1 cellular context compared by ENCODE assay signal in the genomic region with DNA sequence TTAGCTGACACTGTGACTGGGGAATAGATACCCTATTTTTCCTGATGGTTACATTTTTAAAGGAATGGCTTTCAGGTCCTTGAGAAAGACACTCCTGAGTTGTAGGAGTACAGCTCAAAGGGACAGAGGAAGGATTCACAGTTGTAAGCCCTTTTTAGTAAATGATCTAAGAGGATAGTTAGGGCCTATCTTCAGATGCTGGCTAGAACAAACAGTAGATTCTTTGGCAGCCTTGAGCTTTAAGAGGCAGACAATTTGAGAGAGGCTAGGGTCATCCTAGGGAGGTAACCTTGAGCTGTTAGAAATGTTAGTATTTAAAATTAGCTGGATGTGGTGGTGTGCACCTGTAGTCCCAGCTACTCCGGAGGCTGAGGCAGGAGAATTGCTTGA.
TF ChIP-seq lines count a peak whose summit lies in the region.

No MANE protein-coding gene starts in this region.

TF ChIP-seq in IMR-90, 13 proteins besides CTCF, POLR2A, EP300 and RAD21:
- TF ChIP-seq NFE2L2 (IDR thresholded peaks at IDR 0.05; ENCODE audit: low read depth, low read length) (no peak), BHLHE40 (IDR thresholded peaks at IDR 0.05; ENCODE audit: low read depth, low read length) (no peak), RCOR1 (IDR thresholded peaks at IDR 0.05; ENCODE audit: insufficient replicate concordance, low read length) (no peak), CHD1 (IDR thresholded peaks at IDR 0.05; ENCODE audit: low read depth, low read length) (no peak), CEBPB (IDR thresholded peaks at IDR 0.05; ENCODE audit: low read depth, low read length) (no peak), ELK1 (IDR thresholded peaks at IDR 0.05; ENCODE audit: borderline replicate concordance, low read depth, low read length) (no peak)
